In genomic region chr7:146864644-146865043, GRCh38 we compare ENCODE assay signal across 18 cellular contexts.
"Had no signal": no experiment of that assay in that cellular context is flagged by ENCODE, and none has a peak within 500 bp of the region (broad histone marks: within the 10 kb centered on the region; RNA-seq: fewer than 3 reads in every experiment).

No MANE protein-coding gene starts in this region.

- H3K79me2 ChIP-seq: parathyroid adenoma had no signal

- H3K27me3 ChIP-seq: dorsolateral prefrontal cortex, neutrophil, sigmoid colon, stomach, testis, upper lobe of left lung had no signal

- H3K36me3 ChIP-seq: left ventricle myocardium inferior, neutrophil, sigmoid colon, stomach, upper lobe of left lung had no signal

- H3K27ac ChIP-seq: left ventricle myocardium inferior, neutrophil, parathyroid adenoma, sigmoid colon, stomach, testis, upper lobe of left lung had no signal

- DNase-seq: activated B cell treated with CpG ODN at 0.5 μM for 24 hours; activated CD4-positive, alpha-beta T cell treated with anti-CD3 and anti-CD28 coated beads for 48 hours; activated CD8-positive, alpha-beta memory T cell treated with anti-CD3 and anti-CD28 coated beads, Interleukin-2, amount 50 U/mL, for 4 hours; activated CD8-positive, alpha-beta T cell treated with anti-CD3 and anti-CD28 coated beads for 36 hours; activated effector memory CD4-positive, alpha-beta T cell treated with anti-CD3 and anti-CD28 coated beads, Interleukin-2, amount 50 U/mL, for 16 hours; activated T-cell treated with anti-CD3 and anti-CD28 coated beads, Interleukin-2, amount 50 U/mL, for 48 hours; amniotic stem cell; dorsolateral prefrontal cortex; erythroblast; left ventricle myocardium inferior; naive thymus-derived CD8-positive, alpha-beta T cell; sigmoid colon; stimulated activated CD4-positive, alpha-beta T cell treated with anti-CD3 and anti-CD28 coated beads, Interleukin-1b, Interleukin-23, amount 100 ng/mL, for 48 hours; stomach; testis; upper lobe of left lung had no signal

- H2AFZ ChIP-seq: parathyroid adenoma had no signal

- H3K9ac ChIP-seq: parathyroid adenoma had no signal

- H3K4me3 ChIP-seq: dorsolateral prefrontal cortex, left ventricle myocardium inferior, sigmoid colon, stomach, testis, upper lobe of left lung had no signal

- H3K4me1 ChIP-seq: left ventricle myocardium inferior, parathyroid adenoma, sigmoid colon, stomach, testis, upper lobe of left lung had no signal

- H3K9me3 ChIP-seq: neutrophil, sigmoid colon, testis, upper lobe of left lung had no signal
